Comparison of ENCODE assay signal across 10 cellular contexts in genomic region chr6:169326067-169326799, GRCh38.
DNase-seq lines count a peak whose midpoint lies in the region; ATAC-seq and TF ChIP-seq lines count a peak whose summit lies in the region.
"Had no signal": no experiment of that assay in that cellular context is flagged by ENCODE, and none has a peak within 500 bp of the region (broad histone marks: within the 10 kb centered on the region; RNA-seq: fewer than 3 reads in every experiment).

No MANE protein-coding gene starts in this region.

- no peaks in the 10 kb centered on the region for H3K4me1 ChIP-seq in CD8-positive, alpha-beta memory T cell (ENCODE audit: insufficient read depth, low read length)

- peak; percentile 34 for TF ChIP-seq CTCF in kidney epithelial cell (IDR thresholded peaks at IDR 0.05; ENCODE audit: insufficient read depth, low read length, poor library complexity, severe bottlenecking)

- no peaks in the 10 kb centered on the region for H3K9me3 Mint-ChIP-seq in CD8-positive, alpha-beta memory T cell
- H3K9me3 Mint-ChIP-seq in activated naive CD8-positive, alpha-beta T cell treated with anti-CD3 and anti-CD28 coated beads, Interleukin-2, amount 50 U/mL, for 24 hours = peaks cover 4% of the 10 kb centered on the region
- H3K9me3 Mint-ChIP-seq: memory B cell had no signal

- H3K4me1 Mint-ChIP-seq in CD8-positive, alpha-beta memory T cell = no peaks in the 10 kb centered on the region
- H3K4me1 Mint-ChIP-seq in activated naive CD8-positive, alpha-beta T cell treated with anti-CD3 and anti-CD28 coated beads, Interleukin-2, amount 50 U/mL, for 24 hours = no peaks in the 10 kb centered on the region
- H3K4me1 Mint-ChIP-seq: memory B cell had no signal

- no peak overlapping the region for H3K27ac Mint-ChIP-seq in CD8-positive, alpha-beta memory T cell
- H3K27ac Mint-ChIP-seq in activated naive CD8-positive, alpha-beta T cell treated with anti-CD3 and anti-CD28 coated beads, Interleukin-2, amount 50 U/mL, for 24 hours = no peak overlapping the region
- H3K27ac Mint-ChIP-seq: memory B cell had no signal

- CTCF ChIA-PET in CD8-positive, alpha-beta memory T cell (lab: Charles Lee) = no interaction called here

- no peaks in the 10 kb centered on the region for H3K27me3 ChIP-seq in kidney epithelial cell (ENCODE audit: control insufficient read depth, insufficient read depth, low read length)
- no peaks in the 10 kb centered on the region for H3K27me3 ChIP-seq in CD8-positive, alpha-beta memory T cell (ENCODE audit: insufficient read depth, low read length, poor library complexity, severe bottlenecking)
- H3K27me3 ChIP-seq: SJSA1 had no signal

- no peak overlapping the region for H3K27ac ChIP-seq in CD8-positive, alpha-beta memory T cell (ENCODE audit: low read depth, low read length)
- H3K27ac ChIP-seq: SJSA1 had no signal

- ATAC-seq in HG03442 (IDR thresholded peaks at IDR 0.05; ENCODE audit: unreplicated experiment) = no peak
- no peak for ATAC-seq in activated naive CD8-positive, alpha-beta T cell treated with anti-CD3 and anti-CD28 coated beads, Interleukin-2, amount 50 U/mL, for 24 hours

- H3K4me3 Mint-ChIP-seq in CD8-positive, alpha-beta memory T cell = no peak overlapping the region
- no peak overlapping the region for H3K4me3 Mint-ChIP-seq in activated naive CD8-positive, alpha-beta T cell treated with anti-CD3 and anti-CD28 coated beads, Interleukin-2, amount 50 U/mL, for 24 hours
- H3K4me3 Mint-ChIP-seq: memory B cell had no signal

- no peaks in the 10 kb centered on the region for H3K36me3 Mint-ChIP-seq in CD8-positive, alpha-beta memory T cell
- no peaks in the 10 kb centered on the region for H3K36me3 Mint-ChIP-seq in activated naive CD8-positive, alpha-beta T cell treated with anti-CD3 and anti-CD28 coated beads, Interleukin-2, amount 50 U/mL, for 24 hours (ENCODE audit: low read depth)
- H3K36me3 Mint-ChIP-seq: memory B cell had no signal

- DNase-seq in COLO668 (lab: John Stamatoyannopoulos, UW; ENCODE audit: unreplicated experiment) = peak; percentile 45
- DNase-seq in Kasumi-1 (lab: John Stamatoyannopoulos, UW) = peak; percentile 21 to 47
- peak; percentile 54 for DNase-seq in amniotic epithelial cell (ENCODE audit: low read depth)
- no peak for DNase-seq in kidney epithelial cell (ENCODE audit: low read depth)
- DNase-seq in NK-92 treated with Interleukin-12 subunit alpha and Interleukin-12 subunit beta, amount 100 ng/mL, for 24 hours (lab: John Stamatoyannopoulos, UW) = no peak
- no peak for DNase-seq in CD8-positive, alpha-beta memory T cell
- no peak for DNase-seq in activated naive CD8-positive, alpha-beta T cell treated with anti-CD3 and anti-CD28 coated beads, Interleukin-2, amount 50 U/mL, for 24 hours

- H3K4me3 ChIP-seq in kidney epithelial cell (ENCODE audit: low read depth, low read length) = no peak overlapping the region
- H3K4me3 ChIP-seq in CD8-positive, alpha-beta memory T cell (ENCODE audit: low read length) = no peak overlapping the region
- H3K4me3 ChIP-seq: SJSA1 had no signal

- POLR2A ChIA-PET in CD8-positive, alpha-beta memory T cell (lab: Charles Lee) = no interaction called here

- H3K27me3 Mint-ChIP-seq in CD8-positive, alpha-beta memory T cell = peaks cover 15 to 45% of the 10 kb centered on the region in 2 donors
- H3K27me3 Mint-ChIP-seq in activated naive CD8-positive, alpha-beta T cell treated with anti-CD3 and anti-CD28 coated beads, Interleukin-2, amount 50 U/mL, for 24 hours = peaks cover 5% of the 10 kb centered on the region

- H3K36me3 ChIP-seq in kidney epithelial cell (ENCODE audit: control insufficient read depth, insufficient read depth, low read length) = no peaks in the 10 kb centered on the region
- H3K36me3 ChIP-seq in CD8-positive, alpha-beta memory T cell (ENCODE audit: insufficient read depth, low read length) = no peaks in the 10 kb centered on the region
- H3K36me3 ChIP-seq: SJSA1 had no signal

- H3K9me3 ChIP-seq in CD8-positive, alpha-beta memory T cell (ENCODE audit: low read length) = no peaks in the 10 kb centered on the region
- H3K9me3 ChIP-seq: SJSA1 had no signal

Comparison
In these comparisons a context has a peak if more than half of its experiments do, and no peak if none do; other contexts are left out.
1. DNase-seq: peak in COLO668 (single experiment), Kasumi-1 (2 of 2) and amniotic epithelial cell (single experiment); none in kidney epithelial cell (single experiment), NK-92 treated with Interleukin-12 subunit alpha and Interleukin-12 subunit beta, amount 100 ng/mL, for 24 hours (single experiment), CD8-positive, alpha-beta memory T cell (0 of 5) and activated naive CD8-positive, alpha-beta T cell treated with anti-CD3 and anti-CD28 coated beads, Interleukin-2, amount 50 U/mL, for 24 hours (single experiment).